ENCODE assay signal across 8 cellular contexts in the genomic region with DNA sequence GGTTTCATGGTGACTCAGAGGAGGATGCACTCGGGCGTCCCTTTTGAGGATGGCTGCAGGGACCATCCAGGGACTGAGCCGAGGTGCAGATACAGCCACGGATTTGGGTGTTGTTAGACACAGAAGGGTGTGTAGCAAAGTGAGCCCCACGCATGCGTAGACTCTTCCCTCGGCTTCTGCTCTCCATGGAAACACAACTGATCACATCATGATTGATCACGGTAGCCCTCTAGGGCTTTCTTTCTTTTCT. TPM values are rescaled to one million over a fixed set of nuclear protein-coding genes. Genes with fewer than 3 reads are reported as not detected.
DNase-seq lines count a peak whose midpoint lies in the region; ATAC-seq, FAIRE-seq and TF ChIP-seq lines count a peak whose summit lies in the region.

No MANE protein-coding gene starts in this region.

- H4K20me1 ChIP-seq in OCI-LY7 (ENCODE audit: insufficient read depth, low read length) (no peaks in the 10 kb centered on the region), GM12878 (ENCODE audit: control insufficient read depth, insufficient read depth) (no peaks in the 10 kb centered on the region)

- POLR2A ChIA-PET in OCI-LY7 (lab: Charles Lee) = no interaction called here
- POLR2A ChIA-PET in GM12878 (lab: Charles Lee) = no interaction called here

- RAD21 ChIA-PET in GM12878 (lab: Charles Lee; ENCODE audit: unreplicated experiment) = no interaction called here

- no peaks in the 10 kb centered on the region for H3K36me3 ChIP-seq in OCI-LY7 (ENCODE audit: insufficient read depth, low read length)
- no peaks in the 10 kb centered on the region for H3K36me3 ChIP-seq in GM12878 (ENCODE audit: control insufficient read depth in 2 of 2, insufficient read depth in 2 of 2, low read length in 1 of 2)
- H3K36me3 ChIP-seq in suprapubic skin = no peaks in the 10 kb centered on the region

- CTCF ChIA-PET in OCI-LY7 (lab: Charles Lee; ENCODE audit: unreplicated experiment) = no interaction called here
- CTCF ChIA-PET in GM12878 (lab: Yijun Ruan, JAX) = no interaction called here

- TF ChIP-seq EP300 in GM12878 (IDR thresholded peaks at IDR 0.05; ENCODE audit: borderline replicate concordance in 1 of 2, control insufficient read depth in 1 of 2, low read depth in 2 of 2, low read length in 2 of 2) (no peak), suprapubic skin (IDR thresholded peaks at IDR 0.05) (no peak)

- 8% methylated on average over 8 of the region's 8 CpGs for WGBS in GM12878 (ENCODE audit: insufficient coverage, insufficient replicate concordance, low lambda C conversion rate, missing lambda C conversion rate)
- 15% methylated on average over 8 of the region's 8 CpGs for WGBS in suprapubic skin

- peaks cover 18 to 21% of the 10 kb centered on the region in 2 experiments for H3K27me3 ChIP-seq in GM12878 (replicated peaks in 1 of 2; ENCODE audit: control insufficient read depth in 2 of 2, insufficient read depth in 2 of 2, low read length in 1 of 2)
- H3K27me3 ChIP-seq in suprapubic skin = peaks cover 95% of the 10 kb centered on the region

- FAIRE-seq in GM12878 (lab: Jason Lieb, UNC) = no peak

- H3K9me3 ChIP-seq in OCI-LY7 (ENCODE audit: low read length) = no peaks in the 10 kb centered on the region
- H3K9me3 ChIP-seq in GM12878 (replicated peaks; ENCODE audit: control insufficient read depth, insufficient read depth, low read length) = peaks cover 17% of the 10 kb centered on the region; the same call in 2 of the 3 replicates
- H3K9me3 ChIP-seq in suprapubic skin = no peaks in the 10 kb centered on the region

- no peaks in the 10 kb centered on the region for H3K79me2 ChIP-seq in OCI-LY7 (ENCODE audit: insufficient read depth, low read depth, low read length)
- H3K79me2 ChIP-seq in GM12878 (ENCODE audit: control insufficient read depth, insufficient read depth, low read length) = no peaks in the 10 kb centered on the region

- H3K4me3 ChIP-seq in OCI-LY7 (ENCODE audit: low read depth, low read length, poor library complexity, severe bottlenecking) (peak overlapping the region; percentile 66), GM12878 (no peak overlapping the region), suprapubic skin (peak overlapping the region; percentile 54)

- SMC1A ChIA-PET in GM12878 (lab: Charles Lee; ENCODE audit: uncharacterized antibody, unreplicated experiment) = no interaction called here

- no peak for TF ChIP-seq RAD21 in GM12878 (IDR thresholded peaks at IDR 0.05; ENCODE audit: insufficient read depth, low read depth, low read length)

- no peak for TF ChIP-seq CTCF in OCI-LY7 (conservative IDR thresholded peaks at IDR 0.05; ENCODE audit: low read length)
- no peak for TF ChIP-seq CTCF in GM12878 (IDR thresholded peaks at IDR 0.05 in 2 of 3, conservative IDR thresholded peaks at IDR 0.05 in 1 of 3; ENCODE audit: control insufficient read depth in 2 of 3, extremely low read depth in 1 of 3, insufficient read depth in 1 of 3, low read depth in 3 of 3, low read length in 3 of 3)
- no peak for TF ChIP-seq CTCF in suprapubic skin (IDR thresholded peaks at IDR 0.05)

- no peaks in the 10 kb centered on the region for H3K9me2 ChIP-seq in OCI-LY7 (ENCODE audit: insufficient read depth, low read length)

- no TSS peak for BruUV-seq in OCI-LY7 (replicated peaks; lab: Mats Ljungman, UMichigan)
- BruUV-seq in GM12878 (replicated peaks; lab: Mats Ljungman, UMichigan) = no TSS peak

- in situ Hi-C loops in GM12878 (cut with MboI) = no loop called here

- peak overlapping the region; percentile 49; the same call in 1 of the 2 replicates for H2AFZ ChIP-seq in OCI-LY7 (ENCODE audit: low read length)
- H2AFZ ChIP-seq in GM12878 (ENCODE audit: control insufficient read depth, low read depth, low read length) = no peak overlapping the region

- H3K4me1 ChIP-seq in OCI-LY7 (ENCODE audit: insufficient read depth, low read length, poor library complexity, severe bottlenecking) = peaks cover 9% of the 10 kb centered on the region
- H3K4me1 ChIP-seq in GM12878 (ENCODE audit: control insufficient read depth, insufficient read depth, low read length) = peaks cover 7% of the 10 kb centered on the region
- peaks cover 24% of the 10 kb centered on the region for H3K4me1 ChIP-seq in suprapubic skin

- TF ChIP-seq POLR2A in GM12878 (IDR thresholded peaks at IDR 0.05; ENCODE audit: low read depth, low read length) (no peak), suprapubic skin (IDR thresholded peaks at IDR 0.05) (no peak)

- intact Hi-C loops in OCI-LY7 (cut with micrococcal nuclease; ENCODE audit: unreplicated experiment) (no loop called here), GM12878 (cut with micrococcal nuclease; ENCODE audit: unreplicated experiment) (no loop called here), left colon (cut with DNase I, micrococcal nuclease) (no loop called here)

- peak overlapping the region; percentile 69 for H3K4me2 ChIP-seq in OCI-LY7 (ENCODE audit: low read length)
- peak overlapping the region; percentile 89; the same call in 1 of the 2 replicates for H3K4me2 ChIP-seq in GM12878 (ENCODE audit: control insufficient read depth, insufficient read depth)

- ATAC-seq in HG02588 (IDR thresholded peaks at IDR 0.05; ENCODE audit: unreplicated experiment) (peak; percentile 38), GM12878 (peak; percentile 75), left colon (peak; percentile 23), GM18909 (IDR thresholded peaks at IDR 0.05; ENCODE audit: poor library complexity, unreplicated experiment) (no peak)

- peak; percentile 77 for DNase-seq in DMS 273 (lab: John Stamatoyannopoulos, UW; ENCODE audit: unreplicated experiment)
- peak; percentile 29 for DNase-seq in OCI-LY7 (ENCODE audit: low spot score)
- DNase-seq in GM12878 (ENCODE audit: low read depth, low spot score) = no peak
- no peak for DNase-seq in left colon
- DNase-seq in suprapubic skin (ENCODE audit: low spot score in 2 of 2) = peak in 1 of 2 donors; percentile 65
- DNase-seq in effector CD4-positive, alpha-beta T cell = no peak

- H3K9ac ChIP-seq in GM12878 (ENCODE audit: control insufficient read depth, insufficient read depth, low read length) = no peak overlapping the region

- H3K27ac ChIP-seq in OCI-LY7 (ENCODE audit: low read depth, low read length, poor library complexity, severe bottlenecking) (no peak overlapping the region), GM12878 (ENCODE audit: control insufficient read depth, insufficient read depth) (no peak overlapping the region), suprapubic skin (no peak overlapping the region)

RNA-seq across cellular contexts. Expression of a gene that starts 0.6 kb away (rescaled TPM):
- total RNA-seq in OCI-LY7 (2014; rRNA removed; shearing (Covaris generic)) = 0.79 and 0.82 TPM in 2 replicates
- total RNA-seq in OCI-LY7 (2022) (1.9 and 2.3 TPM in 2 replicates), GM12878 (2014; rRNA removed) (not detected in 2 replicates), GM12878 (2014; rRNA removed; fragmentation: Illumina TruSeq; extraction: Trizol) (not detected in 2 replicates), GM12878 (2021) (not detected in 2 replicates), left colon (under 1 TPM in 1 of 2 donors, not detected in 1; 0.09 TPM), suprapubic skin (under 1 TPM in 2 of 4 donors, not detected in 2; 0.34 to 0.47 TPM)
- total RNA-seq in GM12878 (2013; cell fraction: nucleolus; rRNA removed) = 0.15 TPM in 1 of 2 replicates, not detected in the other
- 0.07 TPM for polyA plus RNA-seq in GM12878 (2011; ENCODE audit: low read depth)
- polyA plus RNA-seq in GM12878 (2011; rRNA removed) (0.10 and 0.12 TPM in 2 replicates), GM12878 (2014; fragmentation: Illumina TruSeq; extraction: Trizol) (0.04 TPM in 1 of 2 replicates, not detected in the other), GM12878 (2014; fragmentation: Nextera tagmentation; extraction: Ambion mirVana) (under 1 TPM in 1 of 2 experiments, not detected in 1; 0.02 TPM), GM12878 (2014; rRNA removed) (not detected in 2 replicates), GM12878 (2016; fragmentation: Nextera tagmentation; extraction: Ambion mirVana) (not detected)
- 0.07 TPM in 1 of 2 replicates, not detected in the other for polyA plus RNA-seq in GM12878 (2011; cell fraction: cytosol; rRNA removed)
- 0.03 and 0.10 TPM in 2 replicates for polyA plus RNA-seq in GM12878 (2011; cell fraction: nucleus; rRNA removed)
- polyA plus RNA-seq in GM12878 (2012) = 0.06 TPM in 1 of 2 replicates, not detected in the other
- polyA minus RNA-seq in GM12878 (2011; rRNA and poly(A)+ RNA removed) = not detected in 2 replicates
- polyA minus RNA-seq in GM12878 (2011; cell fraction: cytosol; rRNA and poly(A)+ RNA removed) = not detected in 2 replicates
- 0.10 TPM in 1 of 2 replicates, not detected in the other for polyA minus RNA-seq in GM12878 (2011; cell fraction: nucleus; rRNA and poly(A)+ RNA removed)

RNA-seq across cellular contexts. Expression of a gene that starts 21.3 kb away (rescaled TPM):
- total RNA-seq in OCI-LY7 (2014; rRNA removed; shearing (Covaris generic)) = 0.60 TPM in 1 of 2 replicates, not detected in the other
- total RNA-seq in OCI-LY7 (2022) = 2.6 and 3.0 TPM in 2 replicates
- total RNA-seq in GM12878 (2013; cell fraction: nucleolus; rRNA removed) = 0.29 and 1.1 TPM in 2 replicates
- 0.11 and 0.23 TPM in 2 replicates for total RNA-seq in GM12878 (2014; rRNA removed)
- 0.14 TPM in 1 of 2 replicates, not detected in the other for total RNA-seq in GM12878 (2014; rRNA removed; fragmentation: Illumina TruSeq; extraction: Trizol)
- not detected in 2 replicates for total RNA-seq in GM12878 (2021)
- polyA plus RNA-seq in GM12878 (2011; ENCODE audit: low read depth) = 0.28 TPM
- polyA plus RNA-seq in GM12878 (2011; rRNA removed) = 1.2 and 2.5 TPM in 2 replicates
- 1.9 and 2.1 TPM in 2 replicates for polyA plus RNA-seq in GM12878 (2011; cell fraction: cytosol; rRNA removed)
- polyA plus RNA-seq in GM12878 (2011; cell fraction: nucleus; rRNA removed) = 0.48 and 1.2 TPM in 2 replicates
- polyA plus RNA-seq in GM12878 (2012) = 0.13 and 0.15 TPM in 2 replicates
- polyA plus RNA-seq in GM12878 (2014; fragmentation: Illumina TruSeq; extraction: Trizol) = 0.22 TPM in 1 of 2 replicates, not detected in the other
- under 1 TPM; 0.20 to 0.21 TPM for polyA plus RNA-seq in GM12878 (2014; fragmentation: Nextera tagmentation; extraction: Ambion mirVana)
- polyA plus RNA-seq in GM12878 (2014; rRNA removed) = 0.08 TPM in 1 of 2 replicates, not detected in the other
- polyA plus RNA-seq in GM12878 (2016; fragmentation: Nextera tagmentation; extraction: Ambion mirVana) = under 1 TPM; 0.16 to 0.71 TPM
- polyA minus RNA-seq in GM12878 (2011; rRNA and poly(A)+ RNA removed) = 0.67 and 1.4 TPM in 2 replicates
- not detected in 2 replicates for polyA minus RNA-seq in GM12878 (2011; cell fraction: cytosol; rRNA and poly(A)+ RNA removed)
- polyA minus RNA-seq in GM12878 (2011; cell fraction: nucleus; rRNA and poly(A)+ RNA removed) = 0.36 TPM in 1 of 2 replicates, not detected in the other
- under 1 TPM in 1 of 2 donors, not detected in 1; 0.31 TPM for total RNA-seq in left colon
- under 1 TPM in 2 of 4 donors, not detected in 2; 0.76 to 0.95 TPM for total RNA-seq in suprapubic skin

RNA-seq across cellular contexts. Expression of a gene that starts 40.2 kb away (rescaled TPM):
- not detected in 2 replicates for total RNA-seq in OCI-LY7 (2014; rRNA removed; shearing (Covaris generic))
- total RNA-seq in OCI-LY7 (2022) (not detected in 2 replicates), GM12878 (2014; rRNA removed) (not detected in 2 replicates), GM12878 (2014; rRNA removed; fragmentation: Illumina TruSeq; extraction: Trizol) (not detected in 2 replicates), GM12878 (2021) (not detected in 2 replicates), left colon (not detected), suprapubic skin (1 to 10 TPM; 1.9 to 5.8 (median 4.5) TPM)
- not detected in 2 replicates for total RNA-seq in GM12878 (2013; cell fraction: nucleolus; rRNA removed)
- polyA plus RNA-seq in GM12878 (2011; ENCODE audit: low read depth) = not detected
- polyA plus RNA-seq in GM12878 (2011; rRNA removed) (not detected in 2 replicates), GM12878 (2014; fragmentation: Illumina TruSeq; extraction: Trizol) (not detected in 2 replicates), GM12878 (2014; fragmentation: Nextera tagmentation; extraction: Ambion mirVana) (not detected), GM12878 (2014; rRNA removed) (not detected in 2 replicates), GM12878 (2016; fragmentation: Nextera tagmentation; extraction: Ambion mirVana) (not detected)
- not detected in 2 replicates for polyA plus RNA-seq in GM12878 (2011; cell fraction: cytosol; rRNA removed)
- polyA plus RNA-seq in GM12878 (2011; cell fraction: nucleus; rRNA removed) = not detected in 2 replicates
- polyA plus RNA-seq in GM12878 (2012) = not detected in 2 replicates
- polyA minus RNA-seq in GM12878 (2011; rRNA and poly(A)+ RNA removed) = not detected in 2 replicates
- polyA minus RNA-seq in GM12878 (2011; cell fraction: cytosol; rRNA and poly(A)+ RNA removed) = not detected in 2 replicates
- polyA minus RNA-seq in GM12878 (2011; cell fraction: nucleus; rRNA and poly(A)+ RNA removed) = not detected in 2 replicates

Comparison
In these comparisons a context has a peak if more than half of its experiments do, and no peak if none do; other contexts are left out.
1. DNase-seq: peak in DMS 273 (single experiment) and OCI-LY7 (single experiment); none in GM12878 (single experiment), left colon (0 of 2) and effector CD4-positive, alpha-beta T cell (single experiment).